ENCODE assay signal across 1 cellular context in the genomic region with DNA sequence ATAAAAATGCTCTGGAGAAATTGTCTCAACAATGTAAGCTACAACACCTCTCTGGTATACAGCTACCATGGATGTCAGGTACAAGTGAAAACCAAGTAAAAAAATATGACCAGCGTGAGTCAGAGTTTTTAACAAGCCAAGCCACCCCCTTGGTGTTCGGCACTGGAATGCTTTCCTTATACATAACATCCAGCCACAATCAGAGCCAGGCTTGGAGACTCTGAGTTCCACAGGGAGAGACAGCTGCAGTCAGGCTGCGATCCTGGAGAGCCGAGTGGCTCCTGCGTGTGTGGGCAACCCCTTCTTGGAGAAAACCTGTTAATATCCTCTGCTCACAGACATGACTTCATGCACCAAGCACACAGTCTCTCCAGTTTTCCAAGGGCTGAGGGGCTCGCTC.
TF ChIP-seq lines count a peak whose summit lies in the region.

No MANE protein-coding gene starts in this region.

TF ChIP-seq in IMR-90, 13 proteins besides CTCF, POLR2A, EP300 and RAD21 (continued from another document):
- TF ChIP-seq, protein P1, sequence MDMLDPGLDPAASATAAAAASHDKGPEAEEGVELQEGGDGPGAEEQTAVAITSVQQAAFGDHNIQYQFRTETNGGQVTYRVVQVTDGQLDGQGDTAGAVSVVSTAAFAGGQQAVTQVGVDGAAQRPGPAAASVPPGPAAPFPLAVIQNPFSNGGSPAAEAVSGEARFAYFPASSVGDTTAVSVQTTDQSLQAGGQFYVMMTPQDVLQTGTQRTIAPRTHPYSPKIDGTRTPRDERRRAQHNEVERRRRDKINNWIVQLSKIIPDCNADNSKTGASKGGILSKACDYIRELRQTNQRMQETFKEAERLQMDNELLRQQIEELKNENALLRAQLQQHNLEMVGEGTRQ (IDR thresholded peaks at IDR 0.05; ENCODE audit: low read depth, low read length), result no peak
- no peak for TF ChIP-seq MAZ (IDR thresholded peaks at IDR 0.05; ENCODE audit: borderline replicate concordance, low read depth, low read length)
- no peak for TF ChIP-seq CHD1 (IDR thresholded peaks at IDR 0.05; ENCODE audit: low read depth, low read length)
- TF ChIP-seq, protein P2, sequence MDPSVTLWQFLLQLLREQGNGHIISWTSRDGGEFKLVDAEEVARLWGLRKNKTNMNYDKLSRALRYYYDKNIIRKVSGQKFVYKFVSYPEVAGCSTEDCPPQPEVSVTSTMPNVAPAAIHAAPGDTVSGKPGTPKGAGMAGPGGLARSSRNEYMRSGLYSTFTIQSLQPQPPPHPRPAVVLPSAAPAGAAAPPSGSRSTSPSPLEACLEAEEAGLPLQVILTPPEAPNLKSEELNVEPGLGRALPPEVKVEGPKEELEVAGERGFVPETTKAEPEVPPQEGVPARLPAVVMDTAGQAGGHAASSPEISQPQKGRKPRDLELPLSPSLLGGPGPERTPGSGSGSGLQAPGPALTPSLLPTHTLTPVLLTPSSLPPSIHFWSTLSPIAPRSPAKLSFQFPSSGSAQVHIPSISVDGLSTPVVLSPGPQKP (IDR thresholded peaks at IDR 0.05; ENCODE audit: borderline replicate concordance, low read depth, low read length), result no peak
- no peak for TF ChIP-seq CEBPB (IDR thresholded peaks at IDR 0.05; ENCODE audit: low read depth, low read length)
